Comparison of ENCODE assay signal across 7 cellular contexts in the genomic region with DNA sequence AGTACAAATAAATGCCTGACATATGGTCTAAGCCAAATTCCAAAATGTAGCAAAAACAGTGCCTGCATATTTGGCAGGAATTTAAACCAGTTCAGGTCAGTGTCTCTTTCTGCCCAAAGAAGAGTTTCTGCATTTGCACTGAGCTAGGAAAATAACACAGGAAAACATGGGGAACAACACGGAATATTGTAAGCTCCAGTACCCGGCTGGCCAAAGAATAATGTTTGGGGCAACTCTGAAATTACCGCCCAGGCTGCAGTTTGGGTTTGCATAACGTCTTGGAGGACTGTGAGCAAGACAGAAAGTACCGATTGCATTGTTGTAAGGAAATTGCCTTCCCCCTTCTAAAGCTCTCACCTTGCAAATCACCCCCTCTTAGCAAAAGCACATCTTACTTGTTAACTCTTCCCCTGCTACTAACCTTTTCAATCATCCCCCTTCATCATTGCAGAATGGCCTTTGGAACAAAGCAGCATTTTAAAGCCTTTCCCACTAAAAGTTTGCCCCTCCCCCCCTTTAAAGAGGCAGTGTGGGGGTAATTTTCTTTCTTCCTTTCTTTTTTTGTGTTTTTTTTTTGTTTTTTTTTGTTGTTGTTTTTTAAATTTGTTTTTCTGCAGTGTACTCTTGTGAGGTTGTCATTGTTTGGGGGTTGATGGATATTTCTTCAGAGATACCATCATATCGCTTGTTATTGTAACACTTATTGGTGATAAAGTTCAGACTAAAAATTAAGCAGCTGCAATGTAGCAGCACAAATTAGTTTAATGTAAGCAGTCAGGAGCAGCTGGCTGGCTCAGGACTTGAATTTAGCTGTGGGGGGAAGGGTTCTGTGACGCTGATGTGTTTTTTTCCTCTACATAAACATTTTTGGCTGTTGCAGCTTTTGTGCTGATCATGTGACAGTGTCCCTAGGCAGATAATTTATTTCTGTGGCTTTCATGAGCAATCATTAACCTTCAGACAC.
A peak's percentile ranks its signal among the peaks of the same experiment; 100 is the strongest.
DNase-seq lines count a peak whose midpoint lies in the region; ATAC-seq and TF ChIP-seq lines count a peak whose summit lies in the region.

No MANE protein-coding gene starts in this region.

- DNase-seq in UCSD-AML1 (lab: John Stamatoyannopoulos, UW; ENCODE audit: unreplicated experiment) = peak; percentile 7
- peak; percentile 9 to 26 for DNase-seq in thyroid gland
- no peak for DNase-seq in activated T-cell treated with anti-CD3 and anti-CD28 coated beads, Interleukin-2, amount 50 U/mL, for 48 hours

- no peaks in the 10 kb centered on the region for H3K36me3 ChIP-seq in iPS-20b (ENCODE audit: insufficient read depth, low read depth, low read length)
- no peaks in the 10 kb centered on the region for H3K36me3 ChIP-seq in thyroid gland

- TF ChIP-seq POLR2A in thyroid gland (IDR thresholded peaks at IDR 0.05) = no peak

- H3K9me3 ChIP-seq in iPS-20b (ENCODE audit: insufficient read depth, low read depth, low read length) (no peaks in the 10 kb centered on the region), thyroid gland (no peaks in the 10 kb centered on the region)

- H3K27me3 ChIP-seq in iPS-20b (ENCODE audit: insufficient read depth, low read length) (no peaks in the 10 kb centered on the region), thyroid gland (no peaks in the 10 kb centered on the region)

- H3K4me1 ChIP-seq in iPS-20b (ENCODE audit: insufficient read depth, low read length) = peaks cover 49% of the 10 kb centered on the region; the same call in 1 of the 2 replicates
- H3K4me1 ChIP-seq in thyroid gland = peaks cover 16 to 21% of the 10 kb centered on the region in 2 donors

- WGBS in thyroid gland, 2 donors = 20 to 27% methylated on average over 7 of the region's 7 CpGs

- H3K27ac ChIP-seq in iPS-20b (ENCODE audit: low read length) (peak overlapping the region; percentile 75), thyroid gland (peak overlapping the region; percentile 19 to 47 (median 26))

- peak overlapping the region; percentile 61; the same call in 1 of the 2 replicates for H3K9ac ChIP-seq in iPS-20b (ENCODE audit: low read depth, low read length)

- ATAC-seq in GM19043 (IDR thresholded peaks at IDR 0.05; ENCODE audit: low read depth, unreplicated experiment) (peak; percentile 52), HG03520 (IDR thresholded peaks at IDR 0.05; ENCODE audit: unreplicated experiment) (peak; percentile 67), GM19023 (IDR thresholded peaks at IDR 0.05; ENCODE audit: unreplicated experiment) (no peak)

- no peak for TF ChIP-seq CTCF in thyroid gland (IDR thresholded peaks at IDR 0.05)

- H3K4me3 ChIP-seq in iPS-20b (ENCODE audit: low read length) (peak overlapping the region; percentile 41; the same call in 1 of the 2 replicates), thyroid gland (replicated peaks in 1 of 3) (no peak overlapping the region)

- intact Hi-C loops in thyroid gland (cut with DNase I) = no loop called here

Comparison
In these comparisons a context has a peak if more than half of its experiments do, and no peak if none do; other contexts are left out.
1. DNase-seq: peak in UCSD-AML1 (single experiment) and thyroid gland (2 of 2); none in activated T-cell treated with anti-CD3 and anti-CD28 coated beads, Interleukin-2, amount 50 U/mL, for 48 hours (0 of 2).